1 cellular context compared by ENCODE assay signal in the genomic region with DNA sequence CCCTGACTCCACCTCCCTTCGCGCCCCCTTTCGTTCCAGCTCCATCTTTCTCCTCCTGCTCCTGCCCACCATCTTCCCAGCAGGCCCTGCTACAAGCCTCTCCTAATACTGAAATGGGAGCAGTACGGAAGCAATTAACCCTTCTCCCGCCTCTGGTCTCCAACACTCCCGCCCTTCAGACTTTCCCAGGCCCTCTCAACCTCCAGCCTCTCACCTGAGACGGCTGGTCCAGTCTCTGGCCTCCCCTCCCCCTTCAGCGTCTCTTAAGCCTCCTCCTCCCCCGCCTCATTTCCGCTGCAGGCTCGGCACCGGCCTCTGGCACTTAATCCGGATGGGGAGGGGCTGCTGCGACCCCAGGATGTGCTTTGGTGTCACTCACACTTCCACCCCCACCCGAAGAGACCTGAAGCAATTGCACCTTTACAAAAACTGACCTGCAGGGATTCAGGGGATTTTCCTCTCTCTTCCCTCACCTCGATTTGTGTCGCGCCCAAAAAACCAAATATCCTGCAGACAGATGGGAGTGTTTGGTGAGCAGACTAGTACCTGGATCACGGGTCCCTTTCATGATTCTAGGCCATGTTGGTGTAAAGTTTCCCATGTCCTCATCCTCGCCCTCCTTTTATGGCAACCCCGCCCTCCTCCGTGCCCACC.
TF ChIP-seq lines count a peak whose summit lies in the region.

No MANE protein-coding gene starts in this region.

TF ChIP-seq in K562, 482 proteins besides CTCF, POLR2A, EP300 and RAD21:
- TF ChIP-seq EGR1 (conservative IDR thresholded peaks at IDR 0.05) (peak; percentile 51), SIN3A (IDR thresholded peaks at IDR 0.05; ENCODE audit: borderline replicate concordance in 2 of 2, control insufficient read depth in 1 of 2, low read depth in 2 of 2, low read length in 2 of 2) (no peak), CREM (IDR thresholded peaks at IDR 0.05; ENCODE audit: low read depth) (peak; percentile 44; the same call in 1 of the 2 replicates), MTA1 (IDR thresholded peaks at IDR 0.05; ENCODE audit: borderline replicate concordance) (no peak), CHD1 (IDR thresholded peaks at IDR 0.05; ENCODE audit: low read length) (peak; percentile 21), ZBTB7A (IDR thresholded peaks at IDR 0.05; ENCODE audit: borderline replicate concordance, control insufficient read depth, low read depth, low read length) (peak; percentile 88; the same call in 1 of the 2 replicates), MYNN (IDR thresholded peaks at IDR 0.05) (no peak), MYNN (CRISPR knock-in tag; IDR thresholded peaks at IDR 0.05) (no peak), WHSC1 (IDR thresholded peaks at IDR 0.05; ENCODE audit: low read length) (no peak), ZNF253 (CRISPR knock-in tag; conservative IDR thresholded peaks at IDR 0.05) (no peak), RFX7 (CRISPR knock-in tag; IDR thresholded peaks at IDR 0.05) (no peak), SMAD4 (CRISPR knock-in tag; conservative IDR thresholded peaks at IDR 0.05) (peak; percentile 52; the same call in 1 of the 2 replicates), RBFOX2 (IDR thresholded peaks at IDR 0.05; ENCODE audit: low read depth, low read length) (peak; percentile 56; the same call in 1 of the 2 replicates), ETV1 (tag; conservative IDR thresholded peaks at IDR 0.05; ENCODE audit: low read depth) (peak; percentile 60), CCNT2 (IDR thresholded peaks at IDR 0.05; ENCODE audit: borderline replicate concordance, extremely low read depth, insufficient read length, low read depth, low read length) (peak; percentile 20), CAMTA2 (CRISPR knock-in tag; conservative IDR thresholded peaks at IDR 0.05) (no peak), NCOR1 (IDR thresholded peaks at IDR 0.05) (peak; percentile 43), KDM5B (IDR thresholded peaks at IDR 0.05; ENCODE audit: insufficient replicate concordance, low read depth, low read length) (no peak), NR2C1 (IDR thresholded peaks at IDR 0.05) (no peak), NR2C1 (tag; IDR thresholded peaks at IDR 0.05) (no peak), MAFG (tag; conservative IDR thresholded peaks at IDR 0.05) (no peak), ARHGAP35 (IDR thresholded peaks at IDR 0.05; ENCODE audit: partially characterized antibody) (no peak), FOXK1 (CRISPR knock-in tag; IDR thresholded peaks at IDR 0.05; ENCODE audit: borderline replicate concordance) (no peak), NR2C2 (CRISPR knock-in tag; IDR thresholded peaks at IDR 0.05) (no peak), NR2C2 (tag; IDR thresholded peaks at IDR 0.05) (peak; percentile 23; the same call in 1 of the 2 replicates), CBFA2T3 (IDR thresholded peaks at IDR 0.05) (peak; percentile 14; the same call in 1 of the 2 replicates), HDAC3 (IDR thresholded peaks at IDR 0.05; ENCODE audit: borderline replicate concordance, partially characterized antibody) (peak; percentile 22), FUS (optimal IDR thresholded peaks at IDR 0.05; ENCODE audit: low read depth, low read length) (no peak), RBM34 (IDR thresholded peaks at IDR 0.05; ENCODE audit: borderline replicate concordance, insufficient read depth, low read length) (no peak), PRMT5 (CRISPR knock-in tag; IDR thresholded peaks at IDR 0.05) (no peak), GABPA (tag; conservative IDR thresholded peaks at IDR 0.05; ENCODE audit: low read depth) (peak; percentile 51), ZEB2 (IDR thresholded peaks at IDR 0.05) (peak; percentile 45; the same call in 1 of the 2 replicates), CXXC5 (CRISPR knock-in tag; IDR thresholded peaks at IDR 0.05) (peak; percentile 8; the same call in 1 of the 2 replicates), POLR2G (IDR thresholded peaks at IDR 0.05; ENCODE audit: low read depth, low read length) (0 out of 2 replicates have a peak, but pooled peaks have one; percentile 8), ETV6 (IDR thresholded peaks at IDR 0.05; ENCODE audit: borderline replicate concordance in 1 of 2, low read depth in 2 of 2, low read length in 1 of 2) (no peak), ETV6 (CRISPR knock-in tag; IDR thresholded peaks at IDR 0.05; ENCODE audit: borderline replicate concordance) (no peak), KAT7 (CRISPR knock-in tag; IDR thresholded peaks at IDR 0.05; ENCODE audit: borderline replicate concordance) (no peak), ZNF830 (CRISPR knock-in tag; IDR thresholded peaks at IDR 0.05) (0 out of 2 replicates have a peak, but pooled peaks have one; percentile 13), SMAD1 (IDR thresholded peaks at IDR 0.05; ENCODE audit: low read depth, low read length, partially characterized antibody) (peak; percentile 6), YY1 (IDR thresholded peaks at IDR 0.05; ENCODE audit: borderline replicate concordance in 1 of 3, control insufficient read depth in 1 of 3, extremely low read depth in 1 of 3, insufficient read depth in 3 of 3, insufficient read length in 1 of 3, insufficient replicate concordance in 2 of 3, low read depth in 1 of 3, low read length in 2 of 3) (peak in 2 of 3 experiments; percentile 29 to 61), ZNF263 (CRISPR knock-in tag; IDR thresholded peaks at IDR 0.05; ENCODE audit: borderline replicate concordance) (peak; percentile 32; the same call in 1 of the 2 replicates)
- TF ChIP-seq, protein P1, sequence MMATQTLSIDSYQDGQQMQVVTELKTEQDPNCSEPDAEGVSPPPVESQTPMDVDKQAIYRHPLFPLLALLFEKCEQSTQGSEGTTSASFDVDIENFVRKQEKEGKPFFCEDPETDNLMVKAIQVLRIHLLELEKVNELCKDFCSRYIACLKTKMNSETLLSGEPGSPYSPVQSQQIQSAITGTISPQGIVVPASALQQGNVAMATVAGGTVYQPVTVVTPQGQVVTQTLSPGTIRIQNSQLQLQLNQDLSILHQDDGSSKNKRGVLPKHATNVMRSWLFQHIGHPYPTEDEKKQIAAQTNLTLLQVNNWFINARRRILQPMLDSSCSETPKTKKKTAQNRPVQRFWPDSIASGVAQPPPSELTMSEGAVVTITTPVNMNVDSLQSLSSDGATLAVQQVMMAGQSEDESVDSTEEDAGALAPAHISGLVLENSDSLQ (IDR thresholded peaks at IDR 0.05) = peak; percentile 43; the same call in 1 of the 2 replicates
- TF ChIP-seq, protein P2, sequence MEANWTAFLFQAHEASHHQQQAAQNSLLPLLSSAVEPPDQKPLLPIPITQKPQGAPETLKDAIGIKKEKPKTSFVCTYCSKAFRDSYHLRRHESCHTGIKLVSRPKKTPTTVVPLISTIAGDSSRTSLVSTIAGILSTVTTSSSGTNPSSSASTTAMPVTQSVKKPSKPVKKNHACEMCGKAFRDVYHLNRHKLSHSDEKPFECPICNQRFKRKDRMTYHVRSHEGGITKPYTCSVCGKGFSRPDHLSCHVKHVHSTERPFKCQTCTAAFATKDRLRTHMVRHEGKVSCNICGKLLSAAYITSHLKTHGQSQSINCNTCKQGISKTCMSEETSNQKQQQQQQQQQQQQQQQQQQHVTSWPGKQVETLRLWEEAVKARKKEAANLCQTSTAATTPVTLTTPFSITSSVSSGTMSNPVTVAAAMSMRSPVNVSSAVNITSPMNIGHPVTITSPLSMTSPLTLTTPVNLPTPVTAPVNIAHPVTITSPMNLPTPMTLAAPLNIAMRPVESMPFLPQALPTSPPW (CRISPR knock-in tag; IDR thresholded peaks at IDR 0.05) = peak; percentile 19; the same call in 1 of the 2 replicates
- TF ChIP-seq, protein P3, sequence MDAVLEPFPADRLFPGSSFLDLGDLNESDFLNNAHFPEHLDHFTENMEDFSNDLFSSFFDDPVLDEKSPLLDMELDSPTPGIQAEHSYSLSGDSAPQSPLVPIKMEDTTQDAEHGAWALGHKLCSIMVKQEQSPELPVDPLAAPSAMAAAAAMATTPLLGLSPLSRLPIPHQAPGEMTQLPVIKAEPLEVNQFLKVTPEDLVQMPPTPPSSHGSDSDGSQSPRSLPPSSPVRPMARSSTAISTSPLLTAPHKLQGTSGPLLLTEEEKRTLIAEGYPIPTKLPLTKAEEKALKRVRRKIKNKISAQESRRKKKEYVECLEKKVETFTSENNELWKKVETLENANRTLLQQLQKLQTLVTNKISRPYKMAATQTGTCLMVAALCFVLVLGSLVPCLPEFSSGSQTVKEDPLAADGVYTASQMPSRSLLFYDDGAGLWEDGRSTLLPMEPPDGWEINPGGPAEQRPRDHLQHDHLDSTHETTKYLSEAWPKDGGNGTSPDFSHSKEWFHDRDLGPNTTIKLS (IDR thresholded peaks at IDR 0.05; ENCODE audit: borderline replicate concordance, low read depth) = no peak
